Comparison of ENCODE assay signal across 9 cellular contexts in the genomic region with DNA sequence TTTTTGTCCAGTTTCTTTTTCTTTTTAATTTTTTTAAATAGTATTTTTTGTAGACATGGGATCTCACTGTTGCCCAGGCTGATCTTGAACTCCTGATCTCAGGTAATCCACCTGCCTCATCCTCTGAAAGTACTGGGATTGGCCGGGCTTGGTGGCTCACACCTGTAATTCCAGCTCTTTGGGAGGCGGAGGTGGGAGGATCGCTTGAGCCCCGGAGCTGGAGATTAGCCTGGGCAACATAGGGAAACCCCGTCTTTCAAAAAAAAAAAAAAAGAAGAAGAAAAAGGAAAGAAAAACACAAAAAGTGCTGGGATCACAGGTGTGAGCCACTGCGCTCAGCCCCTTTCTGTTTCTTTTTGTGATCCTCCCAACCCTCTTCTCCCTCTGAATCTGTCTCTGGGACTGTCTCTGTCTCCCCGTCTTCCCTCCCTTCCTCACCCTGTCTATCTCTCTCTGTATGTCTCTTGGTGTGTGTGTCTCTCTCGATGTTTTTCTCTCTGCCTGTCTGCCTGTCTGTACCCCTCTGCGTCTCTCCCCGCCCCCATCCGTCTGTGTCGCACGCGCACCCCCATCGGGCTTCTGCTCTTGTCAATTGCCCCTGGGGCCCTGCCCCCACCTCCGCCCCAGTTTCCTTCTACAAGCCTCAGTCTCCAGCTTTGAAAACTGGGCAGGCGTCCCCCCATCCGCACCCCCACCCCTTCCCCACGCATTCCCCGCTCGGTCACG. TPM values are rescaled to one million over a fixed set of nuclear protein-coding genes. Genes with fewer than 3 reads are reported as not detected.
DNase-seq lines count a peak whose midpoint lies in the region; ATAC-seq, FAIRE-seq and TF ChIP-seq lines count a peak whose summit lies in the region.
"Had no signal": no experiment of that assay in that cellular context is flagged by ENCODE, and none has a peak within 500 bp of the region (broad histone marks: within the 10 kb centered on the region; RNA-seq: fewer than 3 reads in every experiment).

No MANE protein-coding gene starts in this region.

- peaks cover 68% of the 10 kb centered on the region for H3K4me1 Mint-ChIP-seq in activated naive CD8-positive, alpha-beta T cell treated with anti-CD3 and anti-CD28 coated beads, Interleukin-2, amount 50 U/mL, for 24 hours

- H3K36me3 Mint-ChIP-seq in activated naive CD8-positive, alpha-beta T cell treated with anti-CD3 and anti-CD28 coated beads, Interleukin-2, amount 50 U/mL, for 24 hours (ENCODE audit: low read depth) = peaks cover 15% of the 10 kb centered on the region

- TF ChIP-seq POLR2A in H54 (IDR thresholded peaks at IDR 0.05; ENCODE audit: low read depth, low read length) = no peak

- H3K36me3 ChIP-seq in SK-N-MC (ENCODE audit: insufficient read depth, low read length) = no peaks in the 10 kb centered on the region
- H3K36me3 ChIP-seq in kidney (ENCODE audit: control insufficient read depth in 1 of 2, insufficient read depth in 2 of 2, low read length in 2 of 2) = peaks cover 6 to 22% of the 10 kb centered on the region in 2 donors

- H3K27ac ChIP-seq in SK-N-MC (peak overlapping the region; percentile 69; the same call in 1 of the 2 replicates), kidney (ENCODE audit: low read depth in 2 of 2, low read length in 2 of 2) (peak overlapping the region; percentile 92 to 97)

- no peak for TF ChIP-seq CTCF in kidney (IDR thresholded peaks at IDR 0.05; ENCODE audit: borderline replicate concordance, extremely low read depth, insufficient read depth)

- H3K4me1 ChIP-seq in kidney (ENCODE audit: control insufficient read depth in 1 of 2, insufficient read depth in 1 of 2, low read depth in 1 of 2, low read length in 2 of 2) = peaks cover 27 to 31% of the 10 kb centered on the region in 2 donors

- H3K9ac ChIP-seq in SK-N-MC (ENCODE audit: insufficient read length) (peak overlapping the region; percentile 59), kidney (ENCODE audit: low read length in 2 of 2) (peak overlapping the region; percentile 49 to 86)

- ATAC-seq in activated naive CD8-positive, alpha-beta T cell treated with anti-CD3 and anti-CD28 coated beads, Interleukin-2, amount 50 U/mL, for 24 hours = peak; percentile 2

- H3K9me3 Mint-ChIP-seq in activated naive CD8-positive, alpha-beta T cell treated with anti-CD3 and anti-CD28 coated beads, Interleukin-2, amount 50 U/mL, for 24 hours = no peaks in the 10 kb centered on the region

- DNase-seq in GOT3 (lab: John Stamatoyannopoulos, UW) (peak; percentile 51), SK-N-MC (ENCODE audit: low read depth, low spot score) (no peak), kidney (peak; percentile 98), NCI-H524 treated with DMSO at 0.1 percent for 48 hours (lab: John Stamatoyannopoulos, UW) (no peak), H54 (ENCODE audit: insufficient read length, low spot score) (no peak), NCI-H1092 (lab: John Stamatoyannopoulos, UW) (no peak)
- DNase-seq in activated naive CD8-positive, alpha-beta T cell treated with anti-CD3 and anti-CD28 coated beads, Interleukin-2, amount 50 U/mL, for 24 hours = peak; percentile 86
- peak; percentile 82 for DNase-seq in stimulated activated CD4-positive, alpha-beta T cell treated with anti-CD3 and anti-CD28 coated beads, Interleukin-4, amount 100 ng/mL, for 24 hours

- FAIRE-seq in kidney (lab: Jason Lieb, UNC) = no peak
- FAIRE-seq in H54 (lab: Jason Lieb, UNC) = no peak
- FAIRE-seq: TTC549 had no signal

- intact Hi-C loops in kidney (cut with DNase I) = no loop called here

- no peaks in the 10 kb centered on the region for H3K27me3 Mint-ChIP-seq in activated naive CD8-positive, alpha-beta T cell treated with anti-CD3 and anti-CD28 coated beads, Interleukin-2, amount 50 U/mL, for 24 hours

- H3K27ac Mint-ChIP-seq in activated naive CD8-positive, alpha-beta T cell treated with anti-CD3 and anti-CD28 coated beads, Interleukin-2, amount 50 U/mL, for 24 hours = peak overlapping the region; percentile 92

- peak overlapping the region; percentile 86 for H3K4me3 Mint-ChIP-seq in activated naive CD8-positive, alpha-beta T cell treated with anti-CD3 and anti-CD28 coated beads, Interleukin-2, amount 50 U/mL, for 24 hours

- peak overlapping the region; percentile 93 for H3K4me3 ChIP-seq in SK-N-MC
- peak overlapping the region; percentile 78 to 99 for H3K4me3 ChIP-seq in kidney (ENCODE audit: low read length in 2 of 2)

- H3K9me3 ChIP-seq in SK-N-MC (ENCODE audit: low read depth, low read length) (no peaks in the 10 kb centered on the region), kidney (ENCODE audit: control insufficient read depth in 1 of 2, low read length in 2 of 2) (no peaks in the 10 kb centered on the region)

RNA-seq across cellular contexts. Expression of a gene that starts 0.6 kb away (rescaled TPM):
- total RNA-seq in kidney = 132 TPM
- polyA plus RNA-seq in kidney (ENCODE audit: insufficient read depth, low read depth, low replicate concordance) = 87.9 TPM

RNA-seq across cellular contexts. Expression of a gene that starts 6.4 kb away (rescaled TPM):
- total RNA-seq in kidney = 29.7 TPM
- polyA plus RNA-seq in kidney (ENCODE audit: insufficient read depth, low read depth, low replicate concordance) = 8.5 TPM

RNA-seq across cellular contexts. Expression of a gene that starts 14.9 kb away (rescaled TPM):
- 50.4 TPM for total RNA-seq in kidney
- polyA plus RNA-seq in kidney (ENCODE audit: insufficient read depth, low read depth, low replicate concordance) = 32.4 TPM

RNA-seq across cellular contexts. Expression of a gene that starts 15.2 kb away (rescaled TPM):
- total RNA-seq in kidney = 37.1 TPM
- polyA plus RNA-seq in kidney (ENCODE audit: insufficient read depth, low read depth, low replicate concordance) = 54.0 TPM

RNA-seq across cellular contexts. Expression of a gene that starts 29.7 kb away (rescaled TPM):
- total RNA-seq in kidney = 1,461 TPM
- 1,965 TPM for polyA plus RNA-seq in kidney (ENCODE audit: insufficient read depth, low read depth, low replicate concordance)

Comparison
In these comparisons a context has a peak if more than half of its experiments do, and no peak if none do; other contexts are left out.
1. DNase-seq: peak in GOT3 (single experiment), activated naive CD8-positive, alpha-beta T cell treated with anti-CD3 and anti-CD28 coated beads, Interleukin-2, amount 50 U/mL, for 24 hours (single experiment), kidney (single experiment) and stimulated activated CD4-positive, alpha-beta T cell treated with anti-CD3 and anti-CD28 coated beads, Interleukin-4, amount 100 ng/mL, for 24 hours (single experiment); none in SK-N-MC (single experiment), NCI-H524 treated with DMSO at 0.1 percent for 48 hours (single experiment), H54 (single experiment) and NCI-H1092 (single experiment).